ENCODE assay signal across 8 cellular contexts in the genomic region with DNA sequence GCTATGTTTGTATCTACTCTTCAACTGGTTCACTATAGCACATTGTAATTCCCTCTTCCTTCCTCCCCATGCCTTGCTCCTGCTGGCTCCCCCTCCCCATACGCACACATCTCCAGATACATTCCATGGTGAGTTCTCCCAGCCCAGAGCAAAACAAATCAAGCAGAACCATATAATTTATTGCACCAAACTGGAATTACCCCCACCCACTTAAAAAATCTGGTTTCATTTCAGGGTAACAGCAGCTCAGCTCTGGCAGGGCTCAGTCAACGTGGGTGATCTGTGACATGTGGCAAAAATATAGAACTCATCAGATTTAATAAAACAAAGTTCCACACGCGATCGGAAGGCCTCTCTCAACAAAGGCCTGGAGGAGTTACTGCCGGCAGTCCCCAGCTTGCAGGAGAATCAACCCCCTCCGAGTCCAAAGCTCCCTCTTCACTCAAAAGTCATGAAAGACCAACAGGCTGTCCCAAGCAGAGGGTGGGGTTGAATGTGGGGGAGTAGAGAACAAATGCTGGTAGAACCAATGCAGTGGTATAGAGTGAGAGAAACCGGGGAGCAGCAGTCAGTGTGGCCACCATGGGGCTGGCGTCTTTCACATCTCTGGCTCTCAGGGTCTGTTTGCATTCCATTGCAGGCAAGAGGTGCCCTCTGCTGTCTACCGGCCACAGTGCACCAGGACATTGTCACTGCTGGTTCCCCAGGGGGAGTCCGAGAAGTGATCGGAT.
DNase-seq lines count a peak whose midpoint lies in the region; ATAC-seq, FAIRE-seq and TF ChIP-seq lines count a peak whose summit lies in the region.

No MANE protein-coding gene starts in this region.

- H3K36me3 Mint-ChIP-seq in WTC11, result no peaks in the 10 kb centered on the region
- H3K36me3 Mint-ChIP-seq in CD4-positive, alpha-beta T cell (ENCODE audit: low read depth), result no peaks in the 10 kb centered on the region

- H3K9me3 Mint-ChIP-seq in WTC11, result no peaks in the 10 kb centered on the region
- no peaks in the 10 kb centered on the region for H3K9me3 Mint-ChIP-seq in CD4-positive, alpha-beta T cell

- H3K4me1 Mint-ChIP-seq in WTC11, result peaks cover 15% of the 10 kb centered on the region
- H3K4me1 Mint-ChIP-seq in CD4-positive, alpha-beta T cell (ENCODE audit: low read depth), result no peaks in the 10 kb centered on the region

- H3K4me2 ChIP-seq in hepatocyte, result peak overlapping the region; percentile 43

- peak overlapping the region; percentile 62 for H3K4me3 Mint-ChIP-seq in WTC11
- H3K4me3 Mint-ChIP-seq in CD4-positive, alpha-beta T cell, result no peak overlapping the region

- intact Hi-C loops in CD4-positive, alpha-beta T cell (cut with DNase I, micrococcal nuclease), result no loop called here

- DNase-seq in D721Med (ENCODE audit: insufficient read length, low spot score) (no peak), WTC11 (ENCODE audit: low spot score) (peak; percentile 85), hepatocyte (ENCODE audit: low spot score) (peak; percentile 66), stromal cell of bone marrow (ENCODE audit: low read depth) (peak; percentile 36), COR-L47 (lab: John Stamatoyannopoulos, UW) (no peak)
- DNase-seq in CD4-positive, alpha-beta T cell, result no peak

- H3K27ac ChIP-seq in HUES6 (ENCODE audit: low read depth, low read length) (no peak overlapping the region), hepatocyte (no peak overlapping the region)
- H3K27ac ChIP-seq in CD4-positive, alpha-beta T cell (ENCODE audit: low read depth, low read length), result no peak overlapping the region

- no peaks in the 10 kb centered on the region for H3K27me3 ChIP-seq in HUES6 (ENCODE audit: control insufficient read depth, insufficient read depth, low read length)
- H3K27me3 ChIP-seq in hepatocyte, result peaks cover 5% of the 10 kb centered on the region
- H3K27me3 ChIP-seq in CD4-positive, alpha-beta T cell (ENCODE audit: control insufficient read depth, insufficient read depth, low read length), result no peaks in the 10 kb centered on the region

- no peaks in the 10 kb centered on the region for H3K9me3 ChIP-seq in HUES6 (ENCODE audit: control insufficient read depth, insufficient read depth, low read depth, low read length)
- no peaks in the 10 kb centered on the region for H3K9me3 ChIP-seq in hepatocyte (ENCODE audit: low read depth)
- no peaks in the 10 kb centered on the region for H3K9me3 ChIP-seq in CD4-positive, alpha-beta T cell (ENCODE audit: control insufficient read depth, low read length)

- H3K27me3 Mint-ChIP-seq in WTC11 (ENCODE audit: low read depth), result no peaks in the 10 kb centered on the region
- no peaks in the 10 kb centered on the region for H3K27me3 Mint-ChIP-seq in CD4-positive, alpha-beta T cell

- POLR2A ChIA-PET in WTC11 (lab: Charles Lee), result no interaction called here
- POLR2A ChIA-PET in CD4-positive, alpha-beta T cell (lab: Charles Lee), result no interaction called here

- H3K36me3 ChIP-seq in HUES6 (ENCODE audit: control insufficient read depth, insufficient read depth, low read length) (no peaks in the 10 kb centered on the region), hepatocyte (replicated peaks; ENCODE audit: insufficient read depth, low read depth) (no peaks in the 10 kb centered on the region)

- no peak for FAIRE-seq in D721Med (lab: Jason Lieb, UNC)

- no peaks in the 10 kb centered on the region for H4K20me1 ChIP-seq in hepatocyte (ENCODE audit: insufficient read depth, poor library complexity, severe bottlenecking)

- ATAC-seq in GM19035 (IDR thresholded peaks at IDR 0.05; ENCODE audit: unreplicated experiment), result peak; percentile 89
- peak; percentile 99 for ATAC-seq in WTC11
- ATAC-seq in CD4-positive, alpha-beta T cell (ENCODE audit: poor library complexity), result no peak

- H3K79me2 ChIP-seq in hepatocyte, result no peaks in the 10 kb centered on the region

- WGBS in hepatocyte (ENCODE audit: low lambda C conversion rate, missing lambda C conversion rate), result 35% methylated on average over 12 of the region's 12 CpGs

- CTCF ChIA-PET in WTC11 (lab: Charles Lee), result interaction anchor here (0.6 to 2.0 kb wide), 4 partner anchors 199 to 705 kb away, joined by 3 to 6 read pairs (median 4); no protein-coding TSS in a partner anchor
- CTCF ChIA-PET in CD4-positive, alpha-beta T cell (lab: Charles Lee), result no interaction called here

- H3K9ac ChIP-seq in HUES6 (ENCODE audit: low read length), result no peak overlapping the region

- H2AFZ ChIP-seq in hepatocyte, result no peak overlapping the region

- H3K9me2 ChIP-seq in hepatocyte (replicated peaks; ENCODE audit: insufficient read depth), result no peaks in the 10 kb centered on the region

- H3K4me3 ChIP-seq in HUES6 (ENCODE audit: low read depth, low read length) (peak overlapping the region; percentile 45), hepatocyte (no peak overlapping the region)

- H3K4me1 ChIP-seq in HUES6 (ENCODE audit: control insufficient read depth, insufficient read depth, low read length) (no peaks in the 10 kb centered on the region), hepatocyte (ENCODE audit: insufficient read depth) (no peaks in the 10 kb centered on the region)

- H3K27ac Mint-ChIP-seq in WTC11, result no peak overlapping the region; the same call in 1 of the 2 replicates
- H3K27ac Mint-ChIP-seq in CD4-positive, alpha-beta T cell, result no peak overlapping the region

- peak; percentile 35 for TF ChIP-seq CTCF in D721Med (IDR thresholded peaks at IDR 0.05; ENCODE audit: insufficient read depth, missing control alignments)
- TF ChIP-seq CTCF in WTC11 (IDR thresholded peaks at IDR 0.05), result peak; percentile 51; the same call in 1 of the 2 replicates
- TF ChIP-seq CTCF in hepatocyte (IDR thresholded peaks at IDR 0.05; ENCODE audit: poor library complexity), result peak; percentile 61
- TF ChIP-seq CTCF in CD4-positive, alpha-beta T cell (IDR thresholded peaks at IDR 0.05), result no peak

TF ChIP-seq in WTC11, 78 proteins besides CTCF, POLR2A, EP300 and RAD21:
- TF ChIP-seq, protein P1, sequence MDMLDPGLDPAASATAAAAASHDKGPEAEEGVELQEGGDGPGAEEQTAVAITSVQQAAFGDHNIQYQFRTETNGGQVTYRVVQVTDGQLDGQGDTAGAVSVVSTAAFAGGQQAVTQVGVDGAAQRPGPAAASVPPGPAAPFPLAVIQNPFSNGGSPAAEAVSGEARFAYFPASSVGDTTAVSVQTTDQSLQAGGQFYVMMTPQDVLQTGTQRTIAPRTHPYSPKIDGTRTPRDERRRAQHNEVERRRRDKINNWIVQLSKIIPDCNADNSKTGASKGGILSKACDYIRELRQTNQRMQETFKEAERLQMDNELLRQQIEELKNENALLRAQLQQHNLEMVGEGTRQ (CRISPR knock-in tag; IDR thresholded peaks at IDR 0.05), result no peak
- TF ChIP-seq ZNF317 (CRISPR knock-in tag; IDR thresholded peaks at IDR 0.05; ENCODE audit: borderline replicate concordance, low read depth) (no peak), TEAD1 (CRISPR knock-in tag; IDR thresholded peaks at IDR 0.05) (peak; percentile 52; the same call in 1 of the 2 replicates), IRF2 (CRISPR knock-in tag; IDR thresholded peaks at IDR 0.05; ENCODE audit: borderline replicate concordance, low read depth) (no peak)
- TF ChIP-seq, protein P2, sequence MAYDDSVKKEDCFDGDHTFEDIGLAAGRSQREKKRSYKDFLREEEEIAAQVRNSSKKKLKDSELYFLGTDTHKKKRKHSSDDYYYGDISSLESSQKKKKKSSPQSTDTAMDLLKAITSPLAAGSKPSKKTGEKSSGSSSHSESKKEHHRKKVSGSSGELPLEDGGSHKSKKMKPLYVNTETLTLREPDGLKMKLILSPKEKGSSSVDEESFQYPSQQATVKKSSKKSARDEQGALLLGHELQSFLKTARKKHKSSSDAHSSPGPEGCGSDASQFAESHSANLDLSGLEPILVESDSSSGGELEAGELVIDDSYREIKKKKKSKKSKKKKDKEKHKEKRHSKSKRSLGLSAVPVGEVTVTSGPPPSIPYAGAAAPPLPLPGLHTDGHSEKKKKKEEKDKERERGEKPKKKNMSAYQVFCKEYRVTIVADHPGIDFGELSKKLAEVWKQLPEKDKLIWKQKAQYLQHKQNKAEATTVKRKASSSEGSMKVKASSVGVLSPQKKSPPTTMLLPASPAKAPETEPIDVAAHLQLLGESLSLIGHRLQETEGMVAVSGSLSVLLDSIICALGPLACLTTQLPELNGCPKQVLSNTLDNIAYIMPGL (CRISPR knock-in tag; IDR thresholded peaks at IDR 0.05), result 0 out of 2 replicates have a peak, but pooled peaks have one; percentile 34

Comparison
In these comparisons a context has a peak if more than half of its experiments do, and no peak if none do; other contexts are left out.
1. DNase-seq: peak in WTC11 (single experiment), hepatocyte (single experiment) and stromal cell of bone marrow (single experiment); none in D721Med (single experiment), CD4-positive, alpha-beta T cell (0 of 10) and COR-L47 (single experiment).